ENCODE assay signal across 12 cellular contexts in the genomic region with DNA sequence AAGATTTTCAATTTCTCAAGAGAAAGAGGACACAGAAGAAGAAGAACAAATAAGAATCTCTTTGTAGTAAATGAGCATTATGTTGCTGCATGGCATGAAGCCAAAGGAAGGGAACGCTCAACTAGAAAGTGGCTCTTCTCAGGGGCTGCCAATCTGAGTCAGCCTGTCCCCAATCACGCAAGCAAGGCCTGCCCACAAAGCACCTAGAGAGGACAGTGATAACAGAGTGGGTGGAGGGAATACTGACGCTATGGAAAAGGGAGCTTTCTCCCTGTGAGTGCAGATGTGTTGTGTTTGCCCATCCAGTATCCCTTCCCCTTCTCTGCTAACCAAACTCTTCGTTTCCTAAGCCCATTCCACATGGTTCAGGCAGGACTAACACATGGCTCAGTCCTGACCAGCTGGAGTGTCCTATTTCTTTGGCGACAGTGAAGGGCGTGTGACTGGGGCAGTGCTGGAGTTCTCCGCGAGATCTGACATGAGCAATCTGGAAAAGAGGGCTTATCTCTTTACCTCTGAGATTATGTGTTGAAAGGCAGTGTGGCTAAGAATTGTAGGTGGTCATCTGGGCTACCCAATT. TPM values are rescaled to one million over a fixed set of nuclear protein-coding genes. Genes with fewer than 3 reads are reported as not detected.
DNase-seq lines count a peak whose midpoint lies in the region; ATAC-seq and TF ChIP-seq lines count a peak whose summit lies in the region.
"Had no signal": no experiment of that assay in that cellular context is flagged by ENCODE, and none has a peak within 500 bp of the region (broad histone marks: within the 10 kb centered on the region; RNA-seq: fewer than 3 reads in every experiment).

No MANE protein-coding gene starts in this region.

- TF ChIP-seq CTCF in HFFc6 (IDR thresholded peaks at IDR 0.05) (no peak), cardiac fibroblast (IDR thresholded peaks at IDR 0.05; ENCODE audit: low read depth, low read length) (no peak)

- peaks cover 100% of the 10 kb centered on the region for H3K4me1 Mint-ChIP-seq in HFFc6 (ENCODE audit: low read depth)

- no peaks in the 10 kb centered on the region for H3K4me1 ChIP-seq in muscle layer of duodenum (ENCODE audit: control insufficient read depth in 1 of 2, insufficient read depth in 2 of 2, low read length in 2 of 2)

- H3K27ac ChIP-seq in muscle layer of duodenum (ENCODE audit: low read length), result peak overlapping the region; percentile 5
- H3K27ac ChIP-seq: gastrocnemius medialis had no signal

- peak; percentile 66 for ATAC-seq in GM18511 (IDR thresholded peaks at IDR 0.05; ENCODE audit: unreplicated experiment)
- no peak for ATAC-seq in HG03159 (IDR thresholded peaks at IDR 0.05; ENCODE audit: unreplicated experiment)
- ATAC-seq in GM18519 (IDR thresholded peaks at IDR 0.05; ENCODE audit: low FRiP score, unreplicated experiment), result no peak
- ATAC-seq: gastrocnemius medialis, left lobe of liver had no signal

- peak overlapping the region; percentile 64 for H3K27ac Mint-ChIP-seq in HFFc6

- H3K27me3 Mint-ChIP-seq in HFFc6 (ENCODE audit: insufficient read depth), result peaks cover 8% of the 10 kb centered on the region

- no peaks in the 10 kb centered on the region for H3K9me3 ChIP-seq in muscle layer of duodenum (ENCODE audit: control insufficient read depth in 1 of 2, low read length in 2 of 2)
- H3K9me3 ChIP-seq: gastrocnemius medialis had no signal

- peaks cover 75% of the 10 kb centered on the region for H3K36me3 Mint-ChIP-seq in HFFc6 (ENCODE audit: low read depth)

- no peaks in the 10 kb centered on the region for H3K36me3 ChIP-seq in muscle layer of duodenum (ENCODE audit: control insufficient read depth in 1 of 2, insufficient read depth in 2 of 2, low read length in 2 of 2)
- H3K36me3 ChIP-seq: gastrocnemius medialis had no signal

- H3K4me3 Mint-ChIP-seq in HFFc6, result peak overlapping the region; percentile 43

- DNase-seq in HFFc6 (no peak), cardiac fibroblast (ENCODE audit: low read depth in 2 of 2) (peak; percentile 52 to 64), midbrain (lab: John Stamatoyannopoulos, UW) (no peak)
- DNase-seq: gastrocnemius medialis; NCI-H1092 treated with DMSO at 0.1 percent for 48 hours; NCI-H524 treated with DMSO at 0.1 percent for 48 hours; stimulated activated naive CD4-positive, alpha-beta T cell treated with Interleukin-2 at 50 U/mL for 16 hours had no signal

- no peaks in the 10 kb centered on the region for H3K9me3 Mint-ChIP-seq in HFFc6

- H3K4me3 ChIP-seq in cardiac fibroblast (replicated peaks in 1 of 2; ENCODE audit: low read depth in 2 of 2, low read length in 2 of 2) (no peak overlapping the region), muscle layer of duodenum (ENCODE audit: low read depth in 1 of 2, low read length in 2 of 2) (no peak overlapping the region)
- H3K4me3 ChIP-seq: gastrocnemius medialis had no signal

- no peaks in the 10 kb centered on the region for H3K27me3 ChIP-seq in muscle layer of duodenum (ENCODE audit: low read depth, low read length)
- H3K27me3 ChIP-seq: gastrocnemius medialis had no signal

RNA-seq across cellular contexts. Expression of gene FBN1, which starts 14.2 kb away (rescaled TPM):
- 100 to 1,000 TPM; 584 to 754 (median 609) TPM for total RNA-seq in HFFc6 (2021; fragmentation: NEBNext Ultra II Directional; extraction: Animal tissue kit (Norgen Biotek cat#: 25700))

Comparison
In these comparisons a context has a peak if more than half of its experiments do, and no peak if none do; other contexts are left out.
1. DNase-seq: peak in cardiac fibroblast (2 of 2); none in HFFc6 (single experiment) and midbrain (single experiment).